8 cellular contexts compared by ENCODE assay signal in the genomic region with DNA sequence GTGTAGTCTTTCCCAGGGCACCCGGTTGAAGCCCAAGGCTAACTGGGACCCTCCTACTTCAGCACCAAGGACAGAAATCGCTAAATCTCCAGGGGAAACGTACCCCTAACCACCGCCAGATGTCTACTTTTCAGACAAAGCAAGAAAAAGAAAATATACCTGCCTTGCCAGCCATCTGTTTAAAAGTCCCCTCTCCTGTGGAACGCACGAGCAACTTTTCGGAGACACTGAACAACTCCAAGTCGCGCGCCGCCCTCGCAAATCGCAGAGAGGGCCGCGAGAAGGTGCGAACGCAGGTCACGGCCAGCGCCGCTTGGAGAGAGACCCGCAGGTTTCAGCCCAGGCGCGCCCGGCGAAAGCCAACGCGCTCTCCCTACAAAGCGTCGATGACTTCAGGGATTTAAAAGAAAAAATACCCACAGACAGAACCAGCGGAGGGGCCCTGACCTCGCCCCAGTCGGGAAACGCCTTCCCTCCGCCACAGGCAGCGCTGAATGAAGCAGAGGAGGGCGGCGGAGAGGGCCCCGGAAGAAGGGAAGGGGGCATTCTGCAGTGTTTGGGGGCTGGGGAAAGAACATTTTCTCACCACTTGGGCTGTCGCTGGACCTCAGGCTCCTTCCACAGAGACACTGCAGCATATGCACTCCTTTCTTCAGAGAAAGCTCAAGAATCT.
DNase-seq lines count a peak whose midpoint lies in the region; ATAC-seq, FAIRE-seq and TF ChIP-seq lines count a peak whose summit lies in the region.

No MANE protein-coding gene starts in this region.

- ATAC-seq in pancreas (peak; percentile 53 to 68 (median 61)), HG03521 (IDR thresholded peaks at IDR 0.05; ENCODE audit: unreplicated experiment) (no peak), GM18868 (IDR thresholded peaks at IDR 0.05; ENCODE audit: unreplicated experiment) (no peak)
- ATAC-seq in activated CD8-positive, alpha-beta T cell treated with anti-CD3 and anti-CD28 coated beads for 36 hours, result no peak

- in situ Hi-C loops in GM13977 (cut with MboI; ENCODE audit: low pct_unique_long_range_greater_than_20kb, low sequenced_read_pairs, unreplicated experiment), result no loop called here

- 3% methylated on average over 38 of the region's 39 CpGs for WGBS in esophagus muscularis mucosa
- WGBS in pancreas, 2 donors, result 0 to 1% methylated on average over 39 of the region's 39 CpGs

- FAIRE-seq in pancreas (lab: Jason Lieb, UNC), result no peak

- no peak overlapping the region for H3K4me3 Mint-ChIP-seq in activated CD8-positive, alpha-beta T cell treated with anti-CD3 and anti-CD28 coated beads for 36 hours

- no peak overlapping the region for H3K27ac Mint-ChIP-seq in activated CD8-positive, alpha-beta T cell treated with anti-CD3 and anti-CD28 coated beads for 36 hours

- no peaks in the 10 kb centered on the region for H3K36me3 Mint-ChIP-seq in activated CD8-positive, alpha-beta T cell treated with anti-CD3 and anti-CD28 coated beads for 36 hours (ENCODE audit: low read depth)

- peaks cover 16 to 32% (median 20%) of the 10 kb centered on the region in 4 donors for H3K4me1 ChIP-seq in esophagus muscularis mucosa
- peaks cover 0 to 3% (median 0%) of the 10 kb centered on the region in 3 donors for H3K4me1 ChIP-seq in pancreas

- H3K9me3 ChIP-seq in esophagus muscularis mucosa (peaks cover 0 to 6% (median 0%) of the 10 kb centered on the region in 4 donors), pancreas (no peaks in the 10 kb centered on the region)

- H3K4me3 ChIP-seq in esophagus muscularis mucosa, result peak overlapping the region; percentile 48 to 57 (median 52)
- H3K4me3 ChIP-seq in pancreas, result peak overlapping the region; percentile 42 to 83 (median 63)

- peaks cover 39% of the 10 kb centered on the region for H3K27me3 Mint-ChIP-seq in activated CD8-positive, alpha-beta T cell treated with anti-CD3 and anti-CD28 coated beads for 36 hours

- H3K9me3 Mint-ChIP-seq in activated CD8-positive, alpha-beta T cell treated with anti-CD3 and anti-CD28 coated beads for 36 hours, result no peaks in the 10 kb centered on the region

- no peak for TF ChIP-seq CTCF in GM13977 (IDR thresholded peaks at IDR 0.05; ENCODE audit: extremely low read depth, insufficient read depth, missing control alignments)
- no peak for TF ChIP-seq CTCF in esophagus muscularis mucosa (IDR thresholded peaks at IDR 0.05)
- TF ChIP-seq CTCF in pancreas (IDR thresholded peaks at IDR 0.05), result no peak
- no peak for TF ChIP-seq CTCF in activated CD8-positive, alpha-beta T cell treated with anti-CD3 and anti-CD28 coated beads for 36 hours (IDR thresholded peaks at IDR 0.05)

- H3K36me3 ChIP-seq in esophagus muscularis mucosa (no peaks in the 10 kb centered on the region), pancreas (no peaks in the 10 kb centered on the region)

- intact Hi-C loops in esophagus muscularis mucosa (cut with DNase I) (no loop called here), pancreas (cut with DNase I) (no loop called here)
- intact Hi-C loops in activated CD8-positive, alpha-beta T cell treated with anti-CD3 and anti-CD28 coated beads for 36 hours (cut with micrococcal nuclease), result no loop called here

- CTCF ChIA-PET in activated CD8-positive, alpha-beta T cell treated with anti-CD3 and anti-CD28 coated beads for 36 hours (lab: Charles Lee), result no interaction called here

- H3K27ac ChIP-seq in esophagus muscularis mucosa (replicated peaks in 1 of 4) (no peak overlapping the region), pancreas (peak overlapping the region; percentile 73 to 85 (median 84))

- POLR2A ChIA-PET in activated CD8-positive, alpha-beta T cell treated with anti-CD3 and anti-CD28 coated beads for 36 hours (lab: Charles Lee), result no interaction called here

- H3K4me1 Mint-ChIP-seq in activated CD8-positive, alpha-beta T cell treated with anti-CD3 and anti-CD28 coated beads for 36 hours (ENCODE audit: low read depth), result peaks cover 2% of the 10 kb centered on the region

- no peak for TF ChIP-seq EP300 in esophagus muscularis mucosa (IDR thresholded peaks at IDR 0.05)

- peaks cover 0 to 46% (median 18%) of the 10 kb centered on the region in 4 donors for H3K27me3 ChIP-seq in esophagus muscularis mucosa
- no peaks in the 10 kb centered on the region for H3K27me3 ChIP-seq in pancreas

- DNase-seq in GM13977 (ENCODE audit: low spot score), result peak; percentile 44
- peak; percentile 48 for DNase-seq in NCI-H69 (lab: John Stamatoyannopoulos, UW)
- DNase-seq in esophagus muscularis mucosa (ENCODE audit: extremely low spot score), result no peak
- peak; percentile 30 to 73 (median 42) for DNase-seq in pancreas
- DNase-seq in activated CD8-positive, alpha-beta T cell treated with anti-CD3 and anti-CD28 coated beads for 36 hours, result no peak
- no peak for DNase-seq in T-helper 1 cell

- TF ChIP-seq POLR2A in esophagus muscularis mucosa (IDR thresholded peaks at IDR 0.05; ENCODE audit: low read depth), result no peak

Comparison
In these comparisons a context has a peak if more than half of its experiments do, and no peak if none do; other contexts are left out.
1. DNase-seq: peak in GM13977 (single experiment), NCI-H69 (single experiment) and pancreas (6 of 6); none in esophagus muscularis mucosa (single experiment), activated CD8-positive, alpha-beta T cell treated with anti-CD3 and anti-CD28 coated beads for 36 hours (single experiment) and T-helper 1 cell (0 of 5).
2. H3K27ac ChIP-seq: peak in pancreas (4 of 4); none in esophagus muscularis mucosa (0 of 4).
3. ATAC-seq: peak in pancreas (4 of 4); none in HG03521 (single experiment), activated CD8-positive, alpha-beta T cell treated with anti-CD3 and anti-CD28 coated beads for 36 hours (single experiment) and GM18868 (single experiment).